Comparison of ENCODE assay signal across 8 cellular contexts in the genomic region with DNA sequence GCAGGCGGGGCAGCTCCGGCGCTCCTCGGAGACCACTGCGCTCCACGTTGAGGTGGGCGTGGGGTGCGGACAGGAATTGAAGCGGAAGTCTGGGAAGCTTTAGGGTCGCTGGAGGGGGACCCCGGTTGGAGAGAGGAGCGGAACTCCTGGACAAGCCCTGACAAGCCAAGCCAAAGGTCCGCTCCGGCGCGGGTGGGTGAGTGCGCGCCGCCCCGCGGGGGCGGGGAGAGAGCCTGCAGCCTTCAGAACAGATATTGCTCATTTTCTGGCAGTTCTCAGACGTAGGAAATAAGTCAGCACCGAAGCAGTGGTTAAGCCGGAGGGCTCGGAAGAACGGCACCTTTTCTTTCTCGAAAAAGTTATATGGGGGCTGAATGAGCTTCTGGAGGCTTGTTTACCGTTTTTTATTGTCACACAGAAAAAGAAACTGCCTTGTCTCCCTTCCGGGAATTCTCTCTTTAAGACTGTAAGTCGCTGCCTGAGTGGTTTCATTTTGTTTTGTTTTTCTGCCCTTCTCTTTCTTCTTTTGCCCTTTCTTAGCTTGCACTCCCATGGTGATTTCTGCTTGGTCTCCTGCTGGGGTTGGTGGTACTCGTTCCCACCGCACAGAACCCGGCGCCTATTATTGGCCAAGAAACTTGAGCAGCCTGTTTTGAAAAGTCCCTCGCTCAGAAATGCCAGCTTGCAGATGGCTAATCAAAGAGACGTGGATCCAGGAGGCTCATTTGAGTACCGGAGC. TPM values are rescaled to one million over a fixed set of nuclear protein-coding genes. Genes with fewer than 3 reads are reported as not detected.
DNase-seq lines count a peak whose midpoint lies in the region; ATAC-seq and TF ChIP-seq lines count a peak whose summit lies in the region.

No MANE protein-coding gene starts in this region.

- peaks cover 48% of the 10 kb centered on the region for H3K27me3 Mint-ChIP-seq in endodermal cell (ENCODE audit: insufficient read depth)

- peaks cover 57% of the 10 kb centered on the region for H3K27me3 ChIP-seq in endodermal cell (ENCODE audit: control insufficient read depth, insufficient read depth, low read length, poor library complexity, severe bottlenecking)

- no peaks in the 10 kb centered on the region for H3K9me3 ChIP-seq in endodermal cell (ENCODE audit: control insufficient read depth, low read length)
- no peaks in the 10 kb centered on the region for H3K9me3 ChIP-seq in mesodermal cell (ENCODE audit: control insufficient read depth, low read length)

- H3K4me3 Mint-ChIP-seq in endodermal cell: peak overlapping the region; percentile 74

- H3K9me3 Mint-ChIP-seq in endodermal cell: no peaks in the 10 kb centered on the region

- no peaks in the 10 kb centered on the region for H3K36me3 Mint-ChIP-seq in endodermal cell (ENCODE audit: low read depth)

- H3K9ac ChIP-seq in endodermal cell (ENCODE audit: extremely low read depth, low read length, poor library complexity, severe bottlenecking): peak overlapping the region; percentile 21

- H3K4me3 ChIP-seq in endodermal cell (ENCODE audit: low read length) (peak overlapping the region; percentile 90), mesodermal cell (ENCODE audit: extremely low read depth, insufficient read depth, low read length, poor library complexity, severe bottlenecking) (peak overlapping the region; percentile 88)

- H3K27ac Mint-ChIP-seq in endodermal cell: no peak overlapping the region

- H3K36me3 ChIP-seq in endodermal cell (ENCODE audit: control insufficient read depth, insufficient read depth, low read length): no peaks in the 10 kb centered on the region
- no peaks in the 10 kb centered on the region for H3K36me3 ChIP-seq in mesodermal cell (ENCODE audit: control insufficient read depth, insufficient read depth, low read length)

- peak; percentile 34 for ATAC-seq in HG02623 (IDR thresholded peaks at IDR 0.05; ENCODE audit: unreplicated experiment)

- H3K4me1 ChIP-seq in endodermal cell (ENCODE audit: control insufficient read depth, insufficient read depth, low read length) (no peaks in the 10 kb centered on the region), mesodermal cell (ENCODE audit: control insufficient read depth, insufficient read depth, low read length, poor library complexity, severe bottlenecking) (peaks cover 10% of the 10 kb centered on the region)

- TF ChIP-seq CTCF in GM10266 (IDR thresholded peaks at IDR 0.05; ENCODE audit: control insufficient read depth, insufficient read depth, low read depth, missing control alignments): no peak
- TF ChIP-seq CTCF in endodermal cell (conservative IDR thresholded peaks at IDR 0.05): no peak

- peak; percentile 70 for DNase-seq in GM10266 (ENCODE audit: extremely low spot score)
- DNase-seq in NCI-H510A treated with DMSO at 0.1 percent for 48 hours (lab: John Stamatoyannopoulos, UW): peak; percentile 49
- peak; percentile 34 for DNase-seq in activated CD8-positive, alpha-beta memory T cell treated with anti-CD3 and anti-CD28 coated beads, Interleukin-2, amount 50 U/mL, for 24 hours (ENCODE audit: extremely low read depth)
- peak; percentile 74 for DNase-seq in endodermal cell
- DNase-seq in stimulated activated CD8-positive, alpha-beta memory T cell treated with anti-CD3 and anti-CD28 coated beads, Interleukin-2, amount 100 ng/mL, for 48 hours (ENCODE audit: low read depth in 2 of 2): peak; percentile 60 to 70
- no peak for DNase-seq in NCI-H1436 (lab: John Stamatoyannopoulos, UW)

- WGBS in endodermal cell (ENCODE audit: insufficient coverage in 1 of 2, insufficient read length in 1 of 2), 2 experiments: 1 to 2% methylated on average over 22 to 38 of the region's 38 CpGs
- WGBS in mesodermal cell (ENCODE audit: insufficient coverage in 2 of 2), 2 experiments: 1 to 2% methylated on average over 25 to 26 of the region's 38 CpGs

- no peaks in the 10 kb centered on the region for H3K4me1 Mint-ChIP-seq in endodermal cell

- H3K27ac ChIP-seq in endodermal cell (ENCODE audit: low read depth, low read length) (peak overlapping the region; percentile 34), mesodermal cell (ENCODE audit: low read depth, low read length, severe bottlenecking) (peak overlapping the region; percentile 51)

RNA-seq across cellular contexts. Expression of a gene that starts 0.7 kb away (rescaled TPM):
- under 1 TPM in 1 of 2 donors, not detected in 1; 0.95 TPM for total RNA-seq in endodermal cell
- polyA plus RNA-seq in endodermal cell (2013, experiment 1 of 2): 6.3 TPM
- 6.9 TPM for polyA plus RNA-seq in endodermal cell (2013, experiment 2 of 2)
- polyA plus RNA-seq in mesodermal cell (2013, experiment 1 of 2): 10.2 TPM
- polyA plus RNA-seq in mesodermal cell (2013, experiment 2 of 2): 8.8 TPM

RNA-seq across cellular contexts. Expression of a gene that starts 38.8 kb away (rescaled TPM):
- total RNA-seq in endodermal cell: not detected
- polyA plus RNA-seq in endodermal cell (2013, experiment 1 of 2): 86.0 TPM
- 99.5 TPM for polyA plus RNA-seq in endodermal cell (2013, experiment 2 of 2)
- 247 TPM for polyA plus RNA-seq in mesodermal cell (2013, experiment 1 of 2)
- 188 TPM for polyA plus RNA-seq in mesodermal cell (2013, experiment 2 of 2)
